In genomic region chr1:182962554-182963115, GRCh38 we compare ENCODE assay signal across 8 cellular contexts. TPM values are rescaled to one million over a fixed set of nuclear protein-coding genes. Genes with fewer than 3 reads are reported as not detected.
A peak's percentile ranks its signal among the peaks of the same experiment; 100 is the strongest.
DNase-seq lines count a peak whose midpoint lies in the region; ATAC-seq, FAIRE-seq and TF ChIP-seq lines count a peak whose summit lies in the region.

No MANE protein-coding gene starts in this region.

- no peaks in the 10 kb centered on the region for H3K36me3 ChIP-seq in MG63

- peak overlapping the region; percentile 91 for H3K4me2 ChIP-seq in A549

- CTCF ChIA-PET in A549 (lab: Yijun Ruan, JAX) = interaction anchor here (0.6 to 5.1 kb wide), 43 partner anchors 11 to 1061 kb away, joined by 3 to 42 read pairs (median 4); partner anchors contain the start of gene LAMC2

- H3K27me3 ChIP-seq in MG63 = no peaks in the 10 kb centered on the region

- TF ChIP-seq CTCF in A549 (IDR thresholded peaks at IDR 0.05) (peak; percentile 96), GM12872 (IDR thresholded peaks at IDR 0.05; ENCODE audit: insufficient read depth, low read depth, low read length) (peak; percentile 87), HFF-Myc (IDR thresholded peaks at IDR 0.05; ENCODE audit: low read depth, low read length, missing control alignments) (peak; percentile 86)

- peak; percentile 99 to 100 for ATAC-seq in A549

- TF ChIP-seq EP300 in A549 (IDR thresholded peaks at IDR 0.05) = no peak

- TF ChIP-seq RAD21 in A549 (conservative IDR thresholded peaks at IDR 0.05 in 1 of 2, IDR thresholded peaks at IDR 0.05 in 1 of 2) = peak; percentile 98 to 99

- H3K4me1 ChIP-seq in A549 = peaks cover 5% of the 10 kb centered on the region

- TF ChIP-seq POLR2A in A549 (IDR thresholded peaks at IDR 0.05; ENCODE audit: low read length) = peak; percentile 50

- POLR2A ChIA-PET in A549 (lab: Yijun Ruan, JAX) = interaction anchor here (0.6 to 1.8 kb wide), 14 partner anchors 57 to 953 kb away, joined by 3 to 10 read pairs (median 4); partner anchors contain the start of gene LAMC2

- 1% methylated on average over 6 of the region's 6 CpGs for WGBS in A549 (ENCODE audit: missing lambda C conversion rate)

- peak overlapping the region; percentile 86 to 88 for H3K27ac ChIP-seq in A549

- no peaks in the 10 kb centered on the region for H3K9me3 ChIP-seq in A549
- H3K9me3 ChIP-seq in MG63 = no peaks in the 10 kb centered on the region

- FAIRE-seq in A549 (lab: Jason Lieb, UNC) (peak; percentile 63), colon (lab: Jason Lieb, UNC) (peak; percentile 41)

- DNase-seq in A549 (ENCODE audit: low read depth in 1 of 2, low spot score in 1 of 2) = peak; percentile 87 to 93
- peak; percentile 82 for DNase-seq in HFF-Myc (ENCODE audit: extremely low read depth, low read depth)
- peak; percentile 81 for DNase-seq in MG63
- DNase-seq in RPMI7951 (ENCODE audit: low read depth) = peak; percentile 81
- DNase-seq in kidney tubule cell (ENCODE audit: low spot score) = peak; percentile 93
- DNase-seq in stimulated activated CD4-positive, alpha-beta T cell treated with anti-CD3 and anti-CD28 coated beads, Interleukin-2, amount 100 ng/mL, for 4 hours (ENCODE audit: low read depth) = peak; percentile 3

- peak overlapping the region; percentile 34; the same call in 2 of the 3 replicates for H3K4me3 ChIP-seq in A549
- H3K4me3 ChIP-seq in HFF-Myc (replicated peaks; ENCODE audit: low read depth, low read length) = peak overlapping the region; percentile 18; the same call in 1 of the 2 replicates
- peak overlapping the region; percentile 41 for H3K4me3 ChIP-seq in MG63

TF ChIP-seq in A549, 52 proteins besides CTCF, POLR2A, EP300 and RAD21 (continues in another document):
- no peak for TF ChIP-seq CEBPB (IDR thresholded peaks at IDR 0.05)
- no peak for TF ChIP-seq RNF2 (IDR thresholded peaks at IDR 0.05; ENCODE audit: borderline replicate concordance, low read depth)
- TF ChIP-seq ESRRA (IDR thresholded peaks at IDR 0.05; ENCODE audit: borderline replicate concordance, low read length) = no peak
- TF ChIP-seq TP53 (CRISPR knock-in tag; IDR thresholded peaks at IDR 0.05) = no peak
- no peak for TF ChIP-seq FOSB (CRISPR knock-in tag; IDR thresholded peaks at IDR 0.05)
- TF ChIP-seq CBX2 (IDR thresholded peaks at IDR 0.05; ENCODE audit: borderline replicate concordance, low read depth) = no peak
- TF ChIP-seq ELK1 (IDR thresholded peaks at IDR 0.05; ENCODE audit: low read depth, low read length) = no peak
- no peak for TF ChIP-seq E2F6 (IDR thresholded peaks at IDR 0.05; ENCODE audit: borderline replicate concordance, low read depth)
- TF ChIP-seq NR3C1 (IDR thresholded peaks at IDR 0.05) = no peak
- 0 out of 2 replicates have a peak, but pooled peaks have one; percentile 50 for TF ChIP-seq MAX (IDR thresholded peaks at IDR 0.05)
- no peak for TF ChIP-seq EHF (CRISPR knock-in tag; IDR thresholded peaks at IDR 0.05)
- TF ChIP-seq PHF8 (IDR thresholded peaks at IDR 0.05; ENCODE audit: borderline replicate concordance, low read depth) = no peak
- no peak for TF ChIP-seq JUNB (IDR thresholded peaks at IDR 0.05)
- no peak for TF ChIP-seq EHMT2 (IDR thresholded peaks at IDR 0.05; ENCODE audit: low read depth)
- TF ChIP-seq ZFP36 (IDR thresholded peaks at IDR 0.05; ENCODE audit: borderline replicate concordance, partially characterized antibody) = no peak
- no peak for TF ChIP-seq ATOH8 (CRISPR knock-in tag; IDR thresholded peaks at IDR 0.05; ENCODE audit: low read depth)
- no peak for TF ChIP-seq GATA3 (IDR thresholded peaks at IDR 0.05; ENCODE audit: borderline replicate concordance)
- TF ChIP-seq ZC3H11A (IDR thresholded peaks at IDR 0.05) = no peak
- TF ChIP-seq BCL3 (IDR thresholded peaks at IDR 0.05) = peak; percentile 47; the same call in 1 of the 3 replicates
- no peak for TF ChIP-seq SREBF2 (IDR thresholded peaks at IDR 0.05)
- TF ChIP-seq CHD4 (IDR thresholded peaks at IDR 0.05; ENCODE audit: borderline replicate concordance) = no peak
- no peak for TF ChIP-seq HMGXB4 (CRISPR knock-in tag; IDR thresholded peaks at IDR 0.05; ENCODE audit: borderline replicate concordance)
- no peak for TF ChIP-seq MYC (IDR thresholded peaks at IDR 0.05; ENCODE audit: borderline replicate concordance, low read length)
- peak; percentile 23 to 37; a peak in 1 of 5 replicates for TF ChIP-seq JUN (IDR thresholded peaks at IDR 0.05)
- no peak for TF ChIP-seq HEYL (CRISPR knock-in tag; IDR thresholded peaks at IDR 0.05)
- peak; percentile 96 for TF ChIP-seq SMC3 (IDR thresholded peaks at IDR 0.05)
- TF ChIP-seq HOXB13 (CRISPR knock-in tag; IDR thresholded peaks at IDR 0.05; ENCODE audit: low read depth) = no peak
- no peak for TF ChIP-seq CHD2 (IDR thresholded peaks at IDR 0.05; ENCODE audit: low read length, partially characterized antibody)
- TF ChIP-seq MAFK (IDR thresholded peaks at IDR 0.05; ENCODE audit: partially characterized antibody) = peak; percentile 56
- TF ChIP-seq BHLHE40 (IDR thresholded peaks at IDR 0.05; ENCODE audit: low read depth, low read length) = no peak
- no peak for TF ChIP-seq FOSL2 (IDR thresholded peaks at IDR 0.05)
- TF ChIP-seq FOSL2 (CRISPR knock-in tag; IDR thresholded peaks at IDR 0.05) = peak; percentile 39; the same call in 1 of the 2 replicates
- no peak for TF ChIP-seq HOXB5 (CRISPR knock-in tag; IDR thresholded peaks at IDR 0.05)
- TF ChIP-seq CBX8 (IDR thresholded peaks at IDR 0.05) = no peak
- TF ChIP-seq HES2 (IDR thresholded peaks at IDR 0.05) = no peak

RNA-seq across cellular contexts. Expression of gene SHCBP1L, which starts 9.7 kb away (rescaled TPM):
- polyA plus RNA-seq in A549 (2011; rRNA removed) = not detected in 2 replicates
- polyA plus RNA-seq in A549 (2012; cell fraction: cytosol; rRNA removed) = not detected in 2 replicates
- not detected in 2 replicates for polyA plus RNA-seq in A549 (2012; cell fraction: nucleus; rRNA removed)
- not detected in 3 replicates for polyA plus RNA-seq in A549 (2017; fragmentation: RNase III; extraction: RNeasy Plus Mini Kit Qiagen cat#74134 plus additional on column Dnase treatment)
- not detected in 2 replicates for polyA minus RNA-seq in A549 (2011; rRNA and poly(A)+ RNA removed)
- total RNA-seq in MG63 (2014; rRNA removed; shearing (Covaris generic); ENCODE audit: low replicate concordance) = not detected in 2 replicates
- total RNA-seq in RPMI7951 (2014; rRNA removed; shearing (Covaris generic)) = not detected in 2 replicates

Comparison
In these comparisons a context has a peak if more than half of its experiments do, and no peak if none do; other contexts are left out.
1. Peak in every context shown above with its lines: DNase-seq, ATAC-seq, H3K4me3 ChIP-seq and H3K27ac ChIP-seq.
2. DNase-seq: peak in every context shown above with its lines; median percentile 93 in kidney tubule cell; 90 in A549; 82 in HFF-Myc; 81 in MG63; 81 in RPMI7951; 3 in stimulated activated CD4-positive, alpha-beta T cell treated with anti-CD3 and anti-CD28 coated beads, Interleukin-2, amount 100 ng/mL, for 4 hours.